19 cellular contexts compared by ENCODE assay signal in the genomic region with DNA sequence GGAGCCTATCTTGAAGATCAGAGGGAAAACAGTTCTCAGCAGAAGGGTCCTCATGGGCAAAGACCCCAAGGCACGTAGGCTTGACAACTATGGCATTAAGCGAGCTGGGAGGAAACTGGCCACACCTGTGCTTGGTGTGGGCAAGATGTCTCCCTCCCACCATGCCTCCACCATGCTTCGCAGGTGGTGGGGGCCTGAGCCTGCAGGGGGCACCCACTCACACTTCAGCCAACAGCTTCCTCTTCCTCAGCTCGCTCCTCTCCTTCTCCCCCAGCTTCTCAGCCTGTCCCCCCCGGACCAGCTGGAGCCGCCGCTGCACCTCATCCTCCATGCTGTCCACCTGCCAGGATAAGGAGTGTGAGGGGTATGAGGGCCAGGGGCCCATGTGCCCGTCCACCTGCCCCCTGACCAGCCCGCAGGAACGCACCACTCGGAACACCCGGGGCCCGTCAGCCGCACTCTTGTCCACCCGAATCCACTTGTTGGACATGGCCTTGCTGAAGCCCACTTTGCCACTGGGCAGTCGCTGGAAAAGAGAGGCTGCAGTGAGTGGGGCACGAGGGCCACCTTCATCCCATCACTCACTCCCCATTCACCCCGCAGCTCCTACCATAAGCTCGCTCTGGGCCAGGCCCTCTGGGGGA. TPM values are rescaled to one million over a fixed set of nuclear protein-coding genes. Genes with fewer than 3 reads are reported as not detected.
A peak's percentile ranks its signal among the peaks of the same experiment; 100 is the strongest.
DNase-seq lines count a peak whose midpoint lies in the region; ATAC-seq and TF ChIP-seq lines count a peak whose summit lies in the region.
"Had no signal": no experiment of that assay in that cellular context is flagged by ENCODE, and none has a peak within 500 bp of the region (broad histone marks: within the 10 kb centered on the region; RNA-seq: fewer than 3 reads in every experiment).

No MANE protein-coding gene starts in this region.

- H3K4me3 ChIP-seq in HFF-Myc (replicated peaks; ENCODE audit: low read depth, low read length) = no peak overlapping the region
- H3K4me3 ChIP-seq in OCI-LY3 (ENCODE audit: low read length) = no peak overlapping the region
- no peak overlapping the region for H3K4me3 ChIP-seq in mesendoderm (ENCODE audit: low read length)
- H3K4me3 ChIP-seq: BLaER1, Peyer's patch had no signal

- no peak overlapping the region for H2AK5ac ChIP-seq in mesendoderm (ENCODE audit: low read length)

- H3K27ac Mint-ChIP-seq in neural crest cell (ENCODE audit: unreplicated experiment) = no peak overlapping the region
- H3K27ac Mint-ChIP-seq: T-helper 1 cell treated with Interleukin-12 subunit alpha and Interleukin-12 subunit beta and Interleukin-4 antibody, amounts not matched to agents 30 μg/mL and 1 μg/mL, for 36 hours had no signal

- peaks cover 17% of the 10 kb centered on the region for H3K36me3 Mint-ChIP-seq in neural crest cell (ENCODE audit: low read depth)

- H3K4me3 Mint-ChIP-seq in neural crest cell = peak overlapping the region; percentile 27
- H3K4me3 Mint-ChIP-seq: T-helper 1 cell treated with Interleukin-12 subunit alpha and Interleukin-12 subunit beta and Interleukin-4 antibody, amounts not matched to agents 30 μg/mL and 1 μg/mL, for 36 hours had no signal

- no peaks in the 10 kb centered on the region for H3K9me3 ChIP-seq in OCI-LY3 (ENCODE audit: insufficient read depth, low read length)
- H3K9me3 ChIP-seq: BLaER1, Peyer's patch had no signal

- no peak overlapping the region for H3K4me2 ChIP-seq in OCI-LY3 (ENCODE audit: low read length)
- no peak overlapping the region for H3K4me2 ChIP-seq in mesendoderm (ENCODE audit: low read length)
- H3K4me2 ChIP-seq: BLaER1 had no signal

- TF ChIP-seq CTCF in HFF-Myc (IDR thresholded peaks at IDR 0.05; ENCODE audit: low read depth, low read length, missing control alignments) (peak; percentile 6), OCI-LY3 (IDR thresholded peaks at IDR 0.05; ENCODE audit: low read depth, low read length) (peak; percentile 16; the same call in 1 of the 2 replicates), neural crest cell (conservative IDR thresholded peaks at IDR 0.05) (no peak)

- no peak overlapping the region for H2BK120ac ChIP-seq in mesendoderm (ENCODE audit: low read depth, low read length)

- H4K20me1 ChIP-seq in OCI-LY3 (ENCODE audit: insufficient read depth, low read length) = peaks cover 12% of the 10 kb centered on the region; the same call in 1 of the 2 replicates

- no peak overlapping the region for H3K9ac ChIP-seq in OCI-LY3 (ENCODE audit: low read length)
- no peak overlapping the region for H3K9ac ChIP-seq in mesendoderm (ENCODE audit: low read length)
- H3K9ac ChIP-seq: BLaER1 had no signal

- H3K9me3 Mint-ChIP-seq in neural crest cell = no peaks in the 10 kb centered on the region
- H3K9me3 Mint-ChIP-seq: T-helper 1 cell treated with Interleukin-12 subunit alpha and Interleukin-12 subunit beta and Interleukin-4 antibody, amounts not matched to agents 30 μg/mL and 1 μg/mL, for 36 hours had no signal

- peaks cover 47% of the 10 kb centered on the region for H3K79me2 ChIP-seq in OCI-LY3 (ENCODE audit: low read length)
- peaks cover 16% of the 10 kb centered on the region for H3K79me2 ChIP-seq in mesendoderm (ENCODE audit: control insufficient read depth, insufficient read depth, low read length)

- no peak overlapping the region for H4K8ac ChIP-seq in mesendoderm (ENCODE audit: low read depth, low read length)

- H3K36me3 ChIP-seq in OCI-LY3 (replicated peaks; ENCODE audit: low read depth, low read length) = peaks cover 44% of the 10 kb centered on the region
- peaks cover 10% of the 10 kb centered on the region for H3K36me3 ChIP-seq in mesendoderm (ENCODE audit: control insufficient read depth, insufficient read depth, low read length)

- H2AFZ ChIP-seq in OCI-LY3 (ENCODE audit: low read depth, low read length) = no peak overlapping the region

- H3K27ac ChIP-seq in OCI-LY3 (ENCODE audit: low read length) (no peak overlapping the region), mesendoderm (ENCODE audit: low read depth, low read length) (no peak overlapping the region)
- H3K27ac ChIP-seq: BLaER1, Peyer's patch had no signal

- H3K4me1 ChIP-seq in OCI-LY3 (ENCODE audit: low read length) (peaks cover 18% of the 10 kb centered on the region), mesendoderm (ENCODE audit: control insufficient read depth, low read depth, low read length) (peaks cover 2% of the 10 kb centered on the region)

- H3K27me3 Mint-ChIP-seq in neural crest cell (ENCODE audit: low read depth) = no peaks in the 10 kb centered on the region

- peaks cover 11% of the 10 kb centered on the region for H3K79me1 ChIP-seq in mesendoderm (ENCODE audit: low read length)

- H3K18ac ChIP-seq in mesendoderm (ENCODE audit: low read length) = no peak overlapping the region

- no peak overlapping the region for H3K56ac ChIP-seq in mesendoderm (ENCODE audit: low read length)

- H3K4ac ChIP-seq in mesendoderm (ENCODE audit: low read depth, low read length) = no peak overlapping the region

- H3K27me3 ChIP-seq in OCI-LY3 (ENCODE audit: low read depth, low read length) (no peaks in the 10 kb centered on the region), mesendoderm (ENCODE audit: insufficient read depth, low read length, poor library complexity) (no peaks in the 10 kb centered on the region)
- H3K27me3 ChIP-seq: BLaER1, Peyer's patch had no signal

- WGBS in mesendoderm (ENCODE audit: extremely low coverage, insufficient coverage, low lambda C conversion rate) = no CpG with 5 or more reads among the region's 19 CpGs

- H3K23ac ChIP-seq in mesendoderm (ENCODE audit: low read length) = no peak overlapping the region

- peak; percentile 2 for DNase-seq in activated CD4-positive, alpha-beta T cell treated with anti-CD3 and anti-CD28 coated beads for 48 hours
- DNase-seq in activated CD4-positive, alpha-beta T cell treated with anti-CD3 and anti-CD28 coated beads, Interleukin-2, amount 50 U/mL, for 4 hours = no peak
- DNase-seq in HFF-Myc (ENCODE audit: extremely low read depth, low read depth) (no peak), neural crest cell (ENCODE audit: low read depth, low spot score) (no peak), HCEC 1CT (no peak), mesendoderm (no peak)
- DNase-seq: 8988T, DMS153, GOT3, NCI-H1105, NCI-H1694 treated with DMSO at 0.1 percent for 48 hours, NCI-H446, Peyer's patch, SHP77 had no signal

- ATAC-seq in GM21423 (IDR thresholded peaks at IDR 0.05; ENCODE audit: unreplicated experiment) = no peak
- ATAC-seq: SK-N-SH treated with all-trans-retinoic acid at 6 μM for 48 hours had no signal

- H3K4me1 Mint-ChIP-seq in neural crest cell = peaks cover 18% of the 10 kb centered on the region

- H2BK15ac ChIP-seq in mesendoderm (replicated peaks; ENCODE audit: low read depth) = no peak overlapping the region

- H2BK5ac ChIP-seq in mesendoderm (ENCODE audit: low read length) = no peak overlapping the region

- H4K5ac ChIP-seq in mesendoderm (ENCODE audit: low read length) = no peak overlapping the region

RNA-seq across cellular contexts. Expression of a gene that starts 3.4 kb away (rescaled TPM):
- 81.6 and 83.1 TPM in 2 replicates for total RNA-seq in neural crest cell
- 77.3 TPM for polyA plus RNA-seq in mesendoderm (2013, experiment 1 of 2)
- polyA plus RNA-seq in mesendoderm (2013, experiment 2 of 2) = 81.0 TPM

RNA-seq across cellular contexts. Expression of a gene that starts 8.3 kb away (rescaled TPM):
- 670 and 679 TPM in 2 replicates for total RNA-seq in neural crest cell
- polyA plus RNA-seq in mesendoderm (2013, experiment 1 of 2) = 708 TPM
- polyA plus RNA-seq in mesendoderm (2013, experiment 2 of 2) = 707 TPM

RNA-seq across cellular contexts. Expression of a gene that starts 11.0 kb away (rescaled TPM):
- total RNA-seq in neural crest cell = 1.4 and 2.0 TPM in 2 replicates
- 0.49 TPM for polyA plus RNA-seq in mesendoderm (2013, experiment 1 of 2)
- polyA plus RNA-seq in mesendoderm (2013, experiment 2 of 2) = 0.46 TPM
- total RNA-seq: Peyer's patch had no signal

RNA-seq across cellular contexts. Expression of a gene that starts 15.5 kb away (rescaled TPM):
- total RNA-seq in neural crest cell = 77.3 and 82.8 TPM in 2 replicates
- polyA plus RNA-seq in mesendoderm (2013, experiment 1 of 2) = 84.9 TPM
- 85.2 TPM for polyA plus RNA-seq in mesendoderm (2013, experiment 2 of 2)

RNA-seq across cellular contexts. Expression of a gene that starts 26.9 kb away (rescaled TPM):
- total RNA-seq in neural crest cell = 26.0 and 26.4 TPM in 2 replicates
- 64.6 TPM for polyA plus RNA-seq in mesendoderm (2013, experiment 1 of 2)
- 65.6 TPM for polyA plus RNA-seq in mesendoderm (2013, experiment 2 of 2)
